ENCODE assay signal across 8 cellular contexts in genomic region chr7:100158229-100159098, GRCh38. TPM values are rescaled to one million over a fixed set of nuclear protein-coding genes. Genes with fewer than 3 reads are reported as not detected.
DNase-seq lines count a peak whose midpoint lies in the region; ATAC-seq and TF ChIP-seq lines count a peak whose summit lies in the region.

TRAPPC14 (minus strand) TSS chr7:100158723; CDS start chr7:100158499, 224 bp downstream.

- no peaks in the 10 kb centered on the region; the same call in 1 of the 2 replicates for H4K20me1 ChIP-seq in OCI-LY3 (ENCODE audit: insufficient read depth, low read length)

- H3K27me3 ChIP-seq in CD8-positive, alpha-beta T cell (ENCODE audit: insufficient read depth, low read length) = no peaks in the 10 kb centered on the region
- H3K27me3 ChIP-seq in HUES64 (ENCODE audit: insufficient read depth, low read length) (no peaks in the 10 kb centered on the region), OCI-LY3 (ENCODE audit: low read depth, low read length) (peaks cover 5% of the 10 kb centered on the region; the same call in 1 of the 2 replicates)

- peak; percentile 83 for ATAC-seq in CD8-positive, alpha-beta T cell

- DNase-seq in CD8-positive, alpha-beta T cell = peak; percentile 66 to 95 (median 90)
- DNase-seq in GM20000 (ENCODE audit: low spot score) = peak; percentile 97
- DNase-seq in activated CD8-positive, alpha-beta memory T cell treated with anti-CD3 and anti-CD28 coated beads, Interleukin-2, amount 50 U/mL, for 4 hours = peak; percentile 92
- peak; percentile 86 for DNase-seq in endothelial cell (ENCODE audit: low spot score)
- peak; percentile 86 for DNase-seq in stimulated activated CD8-positive, alpha-beta memory T cell treated with anti-CD3 and anti-CD28 coated beads, Interleukin-15, amount 100 ng/mL, for 24 hours (ENCODE audit: low read depth)

- H3K27me3 Mint-ChIP-seq in CD8-positive, alpha-beta T cell (ENCODE audit: low read depth) = no peaks in the 10 kb centered on the region
- H3K27me3 Mint-ChIP-seq in endothelial cell (ENCODE audit: unreplicated experiment) = peaks cover 19% of the 10 kb centered on the region

- H3K9me3 ChIP-seq in CD8-positive, alpha-beta T cell (ENCODE audit: low read length) = no peaks in the 10 kb centered on the region
- no peaks in the 10 kb centered on the region for H3K9me3 ChIP-seq in HUES64 (ENCODE audit: insufficient read depth, low read depth, low read length)
- H3K9me3 ChIP-seq in OCI-LY3 (ENCODE audit: insufficient read depth, low read length) = no peaks in the 10 kb centered on the region
- no peaks in the 10 kb centered on the region for H3K9me3 ChIP-seq in mesodermal cell (ENCODE audit: control insufficient read depth, low read length)

- peak within 1 kb of the TSS; percentile 79 for H3K9ac ChIP-seq in HUES64 (ENCODE audit: low read depth, low read length)
- H3K9ac ChIP-seq in OCI-LY3 (ENCODE audit: low read length) = peak within 1 kb of the TSS; percentile 71

- peak within 1 kb of the TSS; percentile 73 for H3K27ac ChIP-seq in CD8-positive, alpha-beta T cell (ENCODE audit: low read depth, low read length)
- peak within 1 kb of the TSS; percentile 82; the same call in 1 of the 2 replicates for H3K27ac ChIP-seq in HUES64 (ENCODE audit: low read depth, low read length)
- peak within 1 kb of the TSS; percentile 15 for H3K27ac ChIP-seq in OCI-LY3 (ENCODE audit: low read length)
- H3K27ac ChIP-seq in mesodermal cell (ENCODE audit: low read depth, low read length, severe bottlenecking) = peak within 1 kb of the TSS; percentile 62

- WGBS in HUES64 = 4% methylated on average over 87 of the region's 87 CpGs
- WGBS in mesodermal cell (ENCODE audit: insufficient coverage in 2 of 2), 2 experiments = 4% methylated on average over 73 to 85 of the region's 87 CpGs

- peak within 1 kb of the TSS; percentile 90 for H3K4me3 ChIP-seq in CD8-positive, alpha-beta T cell (ENCODE audit: low read depth, low read length)
- H3K4me3 ChIP-seq in HUES64 (ENCODE audit: low read length) (peak within 1 kb of the TSS; percentile 80), OCI-LY3 (ENCODE audit: low read length) (peak within 1 kb of the TSS; percentile 88), mesodermal cell (ENCODE audit: extremely low read depth, insufficient read depth, low read length, poor library complexity, severe bottlenecking) (peak within 1 kb of the TSS; percentile 88)

- H3K27ac Mint-ChIP-seq in CD8-positive, alpha-beta T cell = peak within 1 kb of the TSS; percentile 82
- peak within 1 kb of the TSS; percentile 84 for H3K27ac Mint-ChIP-seq in endothelial cell (ENCODE audit: unreplicated experiment)

- no peaks in the 10 kb centered on the region for H3K9me3 Mint-ChIP-seq in CD8-positive, alpha-beta T cell
- H3K9me3 Mint-ChIP-seq in endothelial cell (ENCODE audit: unreplicated experiment) = no peaks in the 10 kb centered on the region

- POLR2A ChIA-PET in CD8-positive, alpha-beta T cell (lab: Charles Lee) = interaction anchor here (0.8 to 2.2 kb wide), 6 partner anchors 8 to 53 kb away, joined by 4 to 14 read pairs (median 6); partner anchors contain the start of genes GAL3ST4, GPC2, LAMTOR4 and STAG3

- peaks cover 31% of the 10 kb centered on the region for H3K36me3 Mint-ChIP-seq in CD8-positive, alpha-beta T cell
- peaks cover 14% of the 10 kb centered on the region for H3K36me3 Mint-ChIP-seq in endothelial cell (ENCODE audit: low read depth, unreplicated experiment)

- peak within 1 kb of the TSS; percentile 85 for H3K4me3 Mint-ChIP-seq in CD8-positive, alpha-beta T cell
- peak within 1 kb of the TSS; percentile 87 for H3K4me3 Mint-ChIP-seq in endothelial cell (ENCODE audit: unreplicated experiment)

- CTCF ChIA-PET in CD8-positive, alpha-beta T cell (lab: Charles Lee) = interaction anchor here (0.9 to 3.4 kb wide), 7 partner anchors 9 to 31 kb away, joined by 3 to 13 read pairs (median 4); partner anchors contain the start of genes GAL3ST4 and GPC2

- peaks cover 54% of the 10 kb centered on the region for H3K4me1 ChIP-seq in CD8-positive, alpha-beta T cell (ENCODE audit: insufficient read depth, low read length)
- H3K4me1 ChIP-seq in HUES64 (ENCODE audit: insufficient read depth, low read length) (peaks cover 13% of the 10 kb centered on the region; the same call in 1 of the 2 replicates), OCI-LY3 (ENCODE audit: low read length) (peaks cover 18% of the 10 kb centered on the region), mesodermal cell (ENCODE audit: control insufficient read depth, insufficient read depth, low read length, poor library complexity, severe bottlenecking) (peaks cover 20% of the 10 kb centered on the region)

- peaks cover 7% of the 10 kb centered on the region; the same call in 1 of the 2 replicates for H3K79me2 ChIP-seq in OCI-LY3 (ENCODE audit: low read length)

- H2AFZ ChIP-seq in OCI-LY3 (ENCODE audit: low read depth, low read length) = peak within 1 kb of the TSS; percentile 30; the same call in 1 of the 2 replicates

- peaks cover 13% of the 10 kb centered on the region for H3K36me3 ChIP-seq in CD8-positive, alpha-beta T cell (ENCODE audit: insufficient read depth, low read length)
- H3K36me3 ChIP-seq in HUES64 (ENCODE audit: insufficient read depth, low read length) (peaks cover 37% of the 10 kb centered on the region), OCI-LY3 (replicated peaks; ENCODE audit: low read depth, low read length) (peaks cover 21% of the 10 kb centered on the region), mesodermal cell (ENCODE audit: control insufficient read depth, insufficient read depth, low read length) (peaks cover 38% of the 10 kb centered on the region)

- peak within 1 kb of the TSS; percentile 94 for H3K4me2 ChIP-seq in OCI-LY3 (ENCODE audit: low read length)

- intact Hi-C loops in CD8-positive, alpha-beta T cell (cut with DNase I, micrococcal nuclease) = loop anchor here (1.0 to 2.0 kb wide), 5 partner anchors 10 to 58 kb away; partner anchors contain the start of genes LAMTOR4 (in 2 of the 2), GAL3ST4 (in 1 of the 2), GPC2 (in 1 of the 2) and STAG3 (in 1 of the 2)

- no peak for TF ChIP-seq CTCF in CD8-positive, alpha-beta T cell (IDR thresholded peaks at IDR 0.05)
- TF ChIP-seq CTCF in GM20000 (IDR thresholded peaks at IDR 0.05; ENCODE audit: extremely low read depth, missing control alignments) (no peak), OCI-LY3 (IDR thresholded peaks at IDR 0.05; ENCODE audit: low read depth, low read length) (no peak), endothelial cell (IDR thresholded peaks at IDR 0.05; ENCODE audit: unreplicated experiment) (no peak)

- peaks cover 54% of the 10 kb centered on the region for H3K4me1 Mint-ChIP-seq in CD8-positive, alpha-beta T cell (ENCODE audit: low read depth)
- peaks cover 21% of the 10 kb centered on the region for H3K4me1 Mint-ChIP-seq in endothelial cell (ENCODE audit: unreplicated experiment)

RNA-seq across cellular contexts. Expression of gene TRAPPC14, which starts in this region (rescaled TPM):
- 10 to 100 TPM; 40.6 to 47.1 TPM for total RNA-seq in CD8-positive, alpha-beta T cell
- 12.3 TPM for polyA plus RNA-seq in HUES64 (2013, experiment 1 of 2)
- polyA plus RNA-seq in HUES64 (2013, experiment 2 of 2) = 11.9 TPM
- 30.2 TPM for total RNA-seq in endothelial cell (ENCODE audit: unreplicated experiment)
- 16.4 TPM for polyA plus RNA-seq in mesodermal cell (2013, experiment 1 of 2)
- 13.6 TPM for polyA plus RNA-seq in mesodermal cell (2013, experiment 2 of 2)

Comparison
In these comparisons a context has a peak if more than half of its experiments do, and no peak if none do; other contexts are left out.
1. Peak in every context shown above with its lines: DNase-seq, ATAC-seq, H3K4me3 ChIP-seq and H3K27ac ChIP-seq.
2. H3K27ac ChIP-seq: peak in every context shown above with its lines; median percentile 82 in HUES64; 73 in CD8-positive, alpha-beta T cell; 62 in mesodermal cell; 15 in OCI-LY3.